Comparison of ENCODE assay signal across 25 cellular contexts in genomic region chr2:19944205-19944845, GRCh38. TPM values are rescaled to one million over a fixed set of nuclear protein-coding genes. Genes with fewer than 3 reads are reported as not detected.
A peak's percentile ranks its signal among the peaks of the same experiment; 100 is the strongest.
DNase-seq lines count a peak whose midpoint lies in the region; ATAC-seq, FAIRE-seq and TF ChIP-seq lines count a peak whose summit lies in the region.
"Had no signal": no experiment of that assay in that cellular context is flagged by ENCODE, and none has a peak within 500 bp of the region (broad histone marks: within the 10 kb centered on the region; RNA-seq: fewer than 3 reads in every experiment).

No MANE protein-coding gene starts in this region.

- H3K9me3 Mint-ChIP-seq in endodermal cell (no peaks in the 10 kb centered on the region), MCF 10A (ENCODE audit: unreplicated experiment) (no peaks in the 10 kb centered on the region)

- peaks cover 20% of the 10 kb centered on the region for H3K4me1 Mint-ChIP-seq in endodermal cell
- peaks cover 8% of the 10 kb centered on the region for H3K4me1 Mint-ChIP-seq in MCF 10A (ENCODE audit: insufficient read depth, unreplicated experiment)
- H3K4me1 Mint-ChIP-seq: B cell had no signal

- no peak overlapping the region for H2AFZ ChIP-seq in keratinocyte (ENCODE audit: control insufficient read depth, low read length)

- DNase-seq in GM12892 (ENCODE audit: insufficient read length) (no peak), endodermal cell (peak; percentile 53), keratinocyte (ENCODE audit: low read depth, low spot score) (no peak), MCF 10A (ENCODE audit: unreplicated experiment) (no peak), posterior vena cava (ENCODE audit: low spot score) (no peak)
- DNase-seq: DMS79, GOT3, IMR-90, MV-4-11, NCI-H1105 treated with DMSO at 0.1 percent for 48 hours, NCI-H1694, NCI-H2081 treated with DMSO at 0.1 percent for 48 hours, NCI-H446, NCI-H526, PC-3, SHP77 treated with DMSO at 0.1 percent for 48 hours, SW 1271 had no signal

- BruUV-seq in MCF 10A (replicated peaks; lab: Mats Ljungman, UMichigan), result no TSS peak

- FAIRE-seq in GM12892 (lab: Jason Lieb, UNC) (peak; percentile 21), keratinocyte (lab: Jason Lieb, UNC) (peak; percentile 72)

- H3K27me3 ChIP-seq in HUES6 (ENCODE audit: control insufficient read depth, insufficient read depth, low read length) (no peaks in the 10 kb centered on the region), endodermal cell (ENCODE audit: control insufficient read depth, insufficient read depth, low read length, poor library complexity, severe bottlenecking) (no peaks in the 10 kb centered on the region), keratinocyte (ENCODE audit: control insufficient read depth, extremely low read depth, insufficient read depth, low read length) (no peaks in the 10 kb centered on the region)

- H3K4me3 Mint-ChIP-seq in endodermal cell (no peak overlapping the region), MCF 10A (ENCODE audit: unreplicated experiment) (no peak overlapping the region)
- H3K4me3 Mint-ChIP-seq: B cell had no signal

- POLR2A ChIA-PET in MCF 10A (lab: Yijun Ruan, JAX), result interaction anchor here (0.7 to 1.5 kb wide), 2 partner anchors 11 to 59 kb away, joined by 3 to 4 read pairs; no protein-coding TSS in a partner anchor

- no peak overlapping the region for H3K27ac Mint-ChIP-seq in endodermal cell
- no peak overlapping the region for H3K27ac Mint-ChIP-seq in MCF 10A (ENCODE audit: low read depth, unreplicated experiment)
- H3K27ac Mint-ChIP-seq: B cell had no signal

- no peaks in the 10 kb centered on the region for H3K79me2 ChIP-seq in keratinocyte (ENCODE audit: control insufficient read depth, insufficient read depth, low read length)

- H3K9ac ChIP-seq in HUES6 (ENCODE audit: low read length), result no peak overlapping the region
- H3K9ac ChIP-seq in endodermal cell (ENCODE audit: extremely low read depth, low read length, poor library complexity, severe bottlenecking), result no peak overlapping the region
- H3K9ac ChIP-seq in keratinocyte (ENCODE audit: control insufficient read depth, extremely low read depth, insufficient read depth, low read length), result no peak overlapping the region

- CTCF ChIA-PET in MCF 10A (lab: Yijun Ruan, JAX), result interaction anchor here (0.5 to 1.2 kb wide), 3 partner anchors 11 to 71 kb away, joined by 3 to 4 read pairs (median 3); no protein-coding TSS in a partner anchor

- no peak for ATAC-seq in HG02840 (IDR thresholded peaks at IDR 0.05; ENCODE audit: low FRiP score, unreplicated experiment)
- ATAC-seq in HG03045 (IDR thresholded peaks at IDR 0.05; ENCODE audit: unreplicated experiment), result no peak
- ATAC-seq: A549, PC-3 had no signal

- TF ChIP-seq CTCF in endodermal cell (conservative IDR thresholded peaks at IDR 0.05) (no peak), keratinocyte (optimal IDR thresholded peaks at IDR 0.05 in 1 of 3, IDR thresholded peaks at IDR 0.05 in 1 of 3, conservative IDR thresholded peaks at IDR 0.05 in 1 of 3; ENCODE audit: extremely low read depth in 1 of 3, insufficient read depth in 2 of 3, low read length in 3 of 3) (no peak), MCF 10A (IDR thresholded peaks at IDR 0.05; ENCODE audit: unreplicated experiment) (no peak)

- H3K27ac ChIP-seq in HUES6 (ENCODE audit: low read depth, low read length), result peak overlapping the region; percentile 45; the same call in 1 of the 2 replicates
- H3K27ac ChIP-seq in endodermal cell (ENCODE audit: low read depth, low read length), result no peak overlapping the region
- no peak overlapping the region for H3K27ac ChIP-seq in keratinocyte (ENCODE audit: control insufficient read depth, insufficient read depth, low read length)
- H3K27ac ChIP-seq: A549, HL-60, RWPE1, SK-N-MC had no signal

- H3K36me3 Mint-ChIP-seq in endodermal cell (ENCODE audit: low read depth) (peaks cover 5% of the 10 kb centered on the region), MCF 10A (ENCODE audit: insufficient read depth, unreplicated experiment) (peaks cover 57% of the 10 kb centered on the region)

- H3K27me3 Mint-ChIP-seq in endodermal cell (ENCODE audit: insufficient read depth), result no peaks in the 10 kb centered on the region
- H3K27me3 Mint-ChIP-seq in MCF 10A (ENCODE audit: insufficient read depth, unreplicated experiment), result no peaks in the 10 kb centered on the region
- H3K27me3 Mint-ChIP-seq: B cell had no signal

- no peak overlapping the region for H3K4me2 ChIP-seq in keratinocyte (ENCODE audit: control insufficient read depth, extremely low read depth, insufficient read depth, low read depth, low read length)
- H3K4me2 ChIP-seq: A549 had no signal

- H3K4me3 ChIP-seq in HUES6 (ENCODE audit: low read depth, low read length) (peak overlapping the region; percentile 33; the same call in 1 of the 2 replicates), endodermal cell (ENCODE audit: low read length) (no peak overlapping the region), keratinocyte (ENCODE audit: control insufficient read depth in 2 of 3, extremely low read depth in 1 of 3, insufficient read depth in 2 of 3, low read depth in 1 of 3, low read length in 3 of 3) (no peak overlapping the region)
- H3K4me3 ChIP-seq: A549, SK-N-MC had no signal

- 0 to 47% methylated on average over 1 to 2 of the region's 2 CpGs for WGBS in endodermal cell (ENCODE audit: insufficient coverage in 1 of 2, insufficient read length in 1 of 2), 2 experiments

- dilution Hi-C loops in keratinocyte (cut with MboI; ENCODE audit: extremely low pct_ligation_motif_present, low sequenced_read_pairs), result no loop called here

- H4K20me1 ChIP-seq in keratinocyte (ENCODE audit: control insufficient read depth, extremely low read depth, insufficient read depth, low read length), result no peaks in the 10 kb centered on the region

- H3K4me1 ChIP-seq in HUES6 (ENCODE audit: control insufficient read depth, insufficient read depth, low read length) (peaks cover 28% of the 10 kb centered on the region), endodermal cell (ENCODE audit: control insufficient read depth, insufficient read depth, low read length) (peaks cover 7% of the 10 kb centered on the region), keratinocyte (ENCODE audit: control insufficient read depth, extremely low read depth, insufficient read depth, low read length) (no peaks in the 10 kb centered on the region)

- intact Hi-C loops in MCF 10A (cut with micrococcal nuclease) (no loop called here), posterior vena cava (cut with DNase I) (no loop called here)

- H3K9me3 ChIP-seq in HUES6 (ENCODE audit: control insufficient read depth, insufficient read depth, low read depth, low read length), result no peaks in the 10 kb centered on the region
- no peaks in the 10 kb centered on the region for H3K9me3 ChIP-seq in endodermal cell (ENCODE audit: control insufficient read depth, low read length)
- no peaks in the 10 kb centered on the region for H3K9me3 ChIP-seq in keratinocyte (ENCODE audit: control insufficient read depth, low read depth, low read length)
- H3K9me3 ChIP-seq: A549 had no signal

- H3K36me3 ChIP-seq in HUES6 (ENCODE audit: control insufficient read depth, insufficient read depth, low read length), result peaks cover 4% of the 10 kb centered on the region
- H3K36me3 ChIP-seq in endodermal cell (ENCODE audit: control insufficient read depth, insufficient read depth, low read length), result no peaks in the 10 kb centered on the region
- H3K36me3 ChIP-seq in keratinocyte (ENCODE audit: control insufficient read depth in 2 of 2, extremely low read depth in 1 of 2, insufficient read depth in 2 of 2, low read length in 2 of 2), result peaks cover 0 to 2% of the 10 kb centered on the region in 2 experiments

- no peak for TF ChIP-seq POLR2A in GM12892 (IDR thresholded peaks at IDR 0.05; ENCODE audit: low read depth, low read length)

- no peaks in the 10 kb centered on the region for H3K9me1 ChIP-seq in keratinocyte (ENCODE audit: control insufficient read depth, extremely low read depth, insufficient read depth, low read length)

RNA-seq across cellular contexts. Expression of gene TTC32, which starts 42.5 kb away (rescaled TPM):
- 18.7 TPM for polyA plus RNA-seq in GM12892 (2012; ENCODE audit: missing spikeins)
- total RNA-seq in endodermal cell (10 to 100 TPM; 10.2 to 13.0 TPM), MCF 10A (2022) (14.1 and 18.2 TPM in 2 replicates), posterior vena cava (1 to 10 TPM; 7.4 to 9.4 TPM)
- 19.4 TPM for polyA plus RNA-seq in endodermal cell (2013, experiment 1 of 2)
- polyA plus RNA-seq in endodermal cell (2013, experiment 2 of 2), result 19.7 TPM
- 3.7 to 7.6 TPM (median 4.8 TPM) in 3 replicates for polyA plus RNA-seq in keratinocyte
- 8.1 TPM for polyA plus RNA-seq in keratinocyte (2011; ENCODE audit: low read depth)
- polyA plus RNA-seq in keratinocyte (2011; cell fraction: cytosol; rRNA removed), result 1.5 and 1.6 TPM in 2 replicates
- 11.3 and 16.5 TPM in 2 replicates for polyA plus RNA-seq in keratinocyte (2011; cell fraction: nucleus; rRNA removed)
- 3.1 and 11.8 TPM in 2 replicates for polyA plus RNA-seq in keratinocyte (2012; ENCODE audit: low replicate concordance)
- 1.4 to 3.4 TPM in 2 of 3 replicates, not detected in the other for polyA minus RNA-seq in keratinocyte
- polyA minus RNA-seq in keratinocyte (2011; cell fraction: cytosol; rRNA and poly(A)+ RNA removed), result 3.5 TPM
- polyA minus RNA-seq in keratinocyte (2011; cell fraction: nucleus; rRNA and poly(A)+ RNA removed), result 4.9 and 6.4 TPM in 2 replicates

RNA-seq across cellular contexts. Expression of gene WDR35, which starts 45.6 kb away (rescaled TPM):
- polyA plus RNA-seq in GM12892 (2012; ENCODE audit: missing spikeins), result 7.6 TPM
- total RNA-seq in endodermal cell (10 to 100 TPM; 11.3 to 13.5 TPM), MCF 10A (2022) (13.2 and 17.5 TPM in 2 replicates), posterior vena cava (10 to 100 TPM in 1 of 2 donors, 1 to 10 TPM in 1; 9.6 to 10.7 TPM)
- 15.6 TPM for polyA plus RNA-seq in endodermal cell (2013, experiment 1 of 2)
- 13.0 TPM for polyA plus RNA-seq in endodermal cell (2013, experiment 2 of 2)
- polyA plus RNA-seq in keratinocyte, result 4.7 to 8.8 TPM (median 5.4 TPM) in 3 replicates
- 4.2 TPM for polyA plus RNA-seq in keratinocyte (2011; ENCODE audit: low read depth)
- polyA plus RNA-seq in keratinocyte (2011; cell fraction: cytosol; rRNA removed), result 2.5 and 4.3 TPM in 2 replicates
- polyA plus RNA-seq in keratinocyte (2011; cell fraction: nucleus; rRNA removed), result 9.5 and 12.2 TPM in 2 replicates
- 2.0 and 4.9 TPM in 2 replicates for polyA plus RNA-seq in keratinocyte (2012; ENCODE audit: low replicate concordance)
- 3.1 to 11.5 TPM (median 4.7 TPM) in 3 replicates for polyA minus RNA-seq in keratinocyte
- 4.4 TPM for polyA minus RNA-seq in keratinocyte (2011; cell fraction: cytosol; rRNA and poly(A)+ RNA removed)
- polyA minus RNA-seq in keratinocyte (2011; cell fraction: nucleus; rRNA and poly(A)+ RNA removed), result 8.9 and 13.9 TPM in 2 replicates
